Comparison of ENCODE assay signal across 16 cellular contexts in genomic region chr17:76235883-76236282, GRCh38. TPM values are rescaled to one million over a fixed set of nuclear protein-coding genes. Genes with fewer than 3 reads are reported as not detected.
DNase-seq lines count a peak whose midpoint lies in the region; ATAC-seq and TF ChIP-seq lines count a peak whose summit lies in the region.
"Had no signal": no experiment of that assay in that cellular context is flagged by ENCODE, and none has a peak within 500 bp of the region (broad histone marks: within the 10 kb centered on the region; RNA-seq: fewer than 3 reads in every experiment).

No MANE protein-coding gene starts in this region.

- ATAC-seq in activated CD8-positive, alpha-beta memory T cell treated with anti-CD3 and anti-CD28 coated beads, Interleukin-2, amount 10 ng/mL, durations not matched to agents 7 days and 5 days, result no peak
- no peak for ATAC-seq in CD4-positive, CD25-positive, alpha-beta regulatory T cell (ENCODE audit: low read depth in 2 of 2)
- ATAC-seq in naive thymus-derived CD8-positive, alpha-beta T cell, result no peak
- no peak for ATAC-seq in GM18907 (IDR thresholded peaks at IDR 0.05; ENCODE audit: unreplicated experiment)
- ATAC-seq: A549, GM23338, HCT116 had no signal

- H3K27me3 Mint-ChIP-seq in activated CD8-positive, alpha-beta memory T cell treated with anti-CD3 and anti-CD28 coated beads, Interleukin-2, amount 10 ng/mL, durations not matched to agents 7 days and 5 days, result peaks cover under 1% of the 10 kb centered on the region
- H3K27me3 Mint-ChIP-seq in CD4-positive, CD25-positive, alpha-beta regulatory T cell, result peaks cover 9% of the 10 kb centered on the region
- peaks cover 0 to 3% (median 0%) of the 10 kb centered on the region in 5 donors for H3K27me3 Mint-ChIP-seq in naive thymus-derived CD8-positive, alpha-beta T cell

- H3K27ac Mint-ChIP-seq in activated CD8-positive, alpha-beta memory T cell treated with anti-CD3 and anti-CD28 coated beads, Interleukin-2, amount 10 ng/mL, durations not matched to agents 7 days and 5 days, result peak overlapping the region; percentile 62
- peak overlapping the region in 1 of 3 donors; percentile 38 for H3K27ac Mint-ChIP-seq in CD4-positive, CD25-positive, alpha-beta regulatory T cell
- H3K27ac Mint-ChIP-seq in naive thymus-derived CD8-positive, alpha-beta T cell, result peak overlapping the region in 7 of 10 donors; percentile 10 to 85 (median 67)
- H3K27ac Mint-ChIP-seq: GM23338 had no signal

- peaks cover 51% of the 10 kb centered on the region for H3K36me3 Mint-ChIP-seq in activated CD8-positive, alpha-beta memory T cell treated with anti-CD3 and anti-CD28 coated beads, Interleukin-2, amount 10 ng/mL, durations not matched to agents 7 days and 5 days
- H3K36me3 Mint-ChIP-seq in CD4-positive, CD25-positive, alpha-beta regulatory T cell, result peaks cover 3% of the 10 kb centered on the region
- peaks cover 0 to 2% (median 2%) of the 10 kb centered on the region in 3 donors for H3K36me3 Mint-ChIP-seq in naive thymus-derived CD8-positive, alpha-beta T cell

- no peaks in the 10 kb centered on the region for H3K27me3 ChIP-seq in CD4-positive, CD25-positive, alpha-beta regulatory T cell (ENCODE audit: control insufficient read depth, insufficient read depth, low read length)
- H3K27me3 ChIP-seq in WERI-Rb-1 (ENCODE audit: insufficient read depth, low read depth, severe bottlenecking), result no peaks in the 10 kb centered on the region

- CTCF ChIA-PET in activated CD8-positive, alpha-beta memory T cell treated with anti-CD3 and anti-CD28 coated beads, Interleukin-2, amount 10 ng/mL, durations not matched to agents 7 days and 5 days (lab: Charles Lee), result interaction anchor here (0.9 to 5.1 kb wide), 6 partner anchors 9 to 114 kb away, joined by 3 to 24 read pairs (median 4); no protein-coding TSS in a partner anchor
- CTCF ChIA-PET in HEK293 (lab: Yijun Ruan, JAX), result interaction anchor here (1.1 to 1.2 kb wide), 2 partner anchors 44 to 56 kb away, joined by 3 to 5 read pairs; no protein-coding TSS in a partner anchor

- no peak overlapping the region for H3K4me3 ChIP-seq in CD4-positive, CD25-positive, alpha-beta regulatory T cell (ENCODE audit: low read depth, low read length)
- no peak overlapping the region for H3K4me3 ChIP-seq in HEK293 (ENCODE audit: low read depth, low read length)
- no peak overlapping the region for H3K4me3 ChIP-seq in WERI-Rb-1 (ENCODE audit: low read depth, low read length)
- H3K4me3 ChIP-seq: A549, GM23338 had no signal

- H3K27ac ChIP-seq in CD4-positive, CD25-positive, alpha-beta regulatory T cell (ENCODE audit: insufficient read depth, low read length, poor library complexity, severe bottlenecking), result peak overlapping the region; percentile 33
- no peak overlapping the region for H3K27ac ChIP-seq in HEK293 (ENCODE audit: extremely low read depth, low read depth, low read length)
- no peak overlapping the region for H3K27ac ChIP-seq in WERI-Rb-1
- H3K27ac ChIP-seq: 22Rv1, C4-2B had no signal

- TF ChIP-seq CTCF in HEK293 (tag by site-specific recombination; IDR thresholded peaks at IDR 0.05) (no peak), WERI-Rb-1 (IDR thresholded peaks at IDR 0.05; ENCODE audit: low read depth, low read length) (no peak)

- peaks cover 17% of the 10 kb centered on the region for H3K4me1 ChIP-seq in CD4-positive, CD25-positive, alpha-beta regulatory T cell (ENCODE audit: control insufficient read depth, insufficient read depth, low read length, poor library complexity, severe bottlenecking)
- peaks cover 3% of the 10 kb centered on the region; the same call in 1 of the 2 replicates for H3K4me1 ChIP-seq in HEK293 (ENCODE audit: control insufficient read depth, insufficient read depth, low read length)

- no peak for DNase-seq in activated CD8-positive, alpha-beta memory T cell treated with anti-CD3 and anti-CD28 coated beads, Interleukin-2, amount 10 ng/mL, durations not matched to agents 7 days and 5 days
- DNase-seq in activated CD8-positive, alpha-beta memory T cell treated with anti-CD3 and anti-CD28 coated beads for 24 hours, result no peak
- no peak for DNase-seq in CD4-positive, CD25-positive, alpha-beta regulatory T cell
- no peak for DNase-seq in naive thymus-derived CD8-positive, alpha-beta T cell
- DNase-seq in WERI-Rb-1, result no peak
- DNase-seq: AML-193, DMS153, DMS79, GDM1 had no signal

- no peaks in the 10 kb centered on the region for H3K9me3 ChIP-seq in CD4-positive, CD25-positive, alpha-beta regulatory T cell (ENCODE audit: control insufficient read depth in 2 of 2, low read length in 2 of 2)
- H3K9me3 ChIP-seq in HEK293 (ENCODE audit: control insufficient read depth, insufficient read depth, low read depth, low read length) (no peaks in the 10 kb centered on the region), WERI-Rb-1 (ENCODE audit: severe bottlenecking) (peaks cover 4% of the 10 kb centered on the region)
- H3K9me3 ChIP-seq: A549 had no signal

- POLR2A ChIA-PET in HEK293 (lab: Yijun Ruan, JAX), result no interaction called here
- POLR2A ChIA-PET in naive thymus-derived CD8-positive, alpha-beta T cell (lab: Charles Lee), result interaction anchor here (0.7 to 31.3 kb wide), 2 partner anchors 14 to 28 kb away, joined by 5 to 923 read pairs; partner anchors contain the start of gene UBALD2

- no peak overlapping the region for H3K4me3 Mint-ChIP-seq in activated CD8-positive, alpha-beta memory T cell treated with anti-CD3 and anti-CD28 coated beads, Interleukin-2, amount 10 ng/mL, durations not matched to agents 7 days and 5 days
- H3K4me3 Mint-ChIP-seq in CD4-positive, CD25-positive, alpha-beta regulatory T cell, result no peak overlapping the region
- no peak overlapping the region for H3K4me3 Mint-ChIP-seq in naive thymus-derived CD8-positive, alpha-beta T cell
- H3K4me3 Mint-ChIP-seq: GM23338 had no signal

- peaks cover 65% of the 10 kb centered on the region for H3K4me1 Mint-ChIP-seq in activated CD8-positive, alpha-beta memory T cell treated with anti-CD3 and anti-CD28 coated beads, Interleukin-2, amount 10 ng/mL, durations not matched to agents 7 days and 5 days
- peaks cover 24 to 47% (median 31%) of the 10 kb centered on the region in 4 donors for H3K4me1 Mint-ChIP-seq in CD4-positive, CD25-positive, alpha-beta regulatory T cell
- peaks cover 19 to 47% (median 42%) of the 10 kb centered on the region in 4 donors for H3K4me1 Mint-ChIP-seq in naive thymus-derived CD8-positive, alpha-beta T cell

- no peaks in the 10 kb centered on the region for H3K9me3 Mint-ChIP-seq in activated CD8-positive, alpha-beta memory T cell treated with anti-CD3 and anti-CD28 coated beads, Interleukin-2, amount 10 ng/mL, durations not matched to agents 7 days and 5 days (ENCODE audit: low read depth)
- H3K9me3 Mint-ChIP-seq in CD4-positive, CD25-positive, alpha-beta regulatory T cell, result no peaks in the 10 kb centered on the region
- H3K9me3 Mint-ChIP-seq in naive thymus-derived CD8-positive, alpha-beta T cell, result no peaks in the 10 kb centered on the region
- H3K9me3 Mint-ChIP-seq: GM23338 had no signal

- H3K36me3 ChIP-seq in CD4-positive, CD25-positive, alpha-beta regulatory T cell (ENCODE audit: control insufficient read depth, insufficient read depth, low read length), result no peaks in the 10 kb centered on the region
- H3K36me3 ChIP-seq in HEK293 (ENCODE audit: control insufficient read depth in 2 of 2, insufficient read depth in 1 of 2, low read length in 2 of 2), result no peaks in the 10 kb centered on the region
- H3K36me3 ChIP-seq in WERI-Rb-1, result peaks cover 2% of the 10 kb centered on the region

TF ChIP-seq in HEK293, 187 proteins besides CTCF, POLR2A, EP300 and RAD21 (continues in another document):
- TF ChIP-seq, protein P1, sequence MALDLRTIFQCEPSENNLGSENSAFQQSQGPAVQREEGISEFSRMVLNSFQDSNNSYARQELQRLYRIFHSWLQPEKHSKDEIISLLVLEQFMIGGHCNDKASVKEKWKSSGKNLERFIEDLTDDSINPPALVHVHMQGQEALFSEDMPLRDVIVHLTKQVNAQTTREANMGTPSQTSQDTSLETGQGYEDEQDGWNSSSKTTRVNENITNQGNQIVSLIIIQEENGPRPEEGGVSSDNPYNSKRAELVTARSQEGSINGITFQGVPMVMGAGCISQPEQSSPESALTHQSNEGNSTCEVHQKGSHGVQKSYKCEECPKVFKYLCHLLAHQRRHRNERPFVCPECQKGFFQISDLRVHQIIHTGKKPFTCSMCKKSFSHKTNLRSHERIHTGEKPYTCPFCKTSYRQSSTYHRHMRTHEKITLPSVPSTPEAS (tag by site-specific recombination; IDR thresholded peaks at IDR 0.05), result no peak
- TF ChIP-seq, protein P2, sequence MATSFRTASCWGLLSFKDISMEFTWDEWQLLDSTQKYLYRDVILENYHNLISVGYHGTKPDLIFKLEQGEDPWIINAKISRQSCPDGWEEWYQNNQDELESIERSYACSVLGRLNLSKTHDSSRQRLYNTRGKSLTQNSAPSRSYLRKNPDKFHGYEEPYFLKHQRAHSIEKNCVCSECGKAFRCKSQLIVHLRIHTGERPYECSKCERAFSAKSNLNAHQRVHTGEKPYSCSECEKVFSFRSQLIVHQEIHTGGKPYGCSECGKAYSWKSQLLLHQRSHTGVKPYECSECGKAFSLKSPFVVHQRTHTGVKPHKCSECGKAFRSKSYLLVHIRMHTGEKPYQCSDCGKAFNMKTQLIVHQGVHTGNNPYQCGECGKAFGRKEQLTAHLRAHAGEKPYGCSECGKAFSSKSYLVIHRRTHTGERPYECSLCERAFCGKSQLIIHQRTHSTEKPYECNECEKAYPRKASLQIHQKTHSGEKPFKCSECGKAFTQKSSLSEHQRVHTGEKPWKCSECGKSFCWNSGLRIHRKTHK (tag by site-specific recombination; IDR thresholded peaks at IDR 0.05), result no peak
- TF ChIP-seq ZNF335 (tag by site-specific recombination; conservative IDR thresholded peaks at IDR 0.05) (no peak), ZSCAN16 (tag by site-specific recombination; IDR thresholded peaks at IDR 0.05) (no peak), BCL11A (tag by site-specific recombination; IDR thresholded peaks at IDR 0.05; ENCODE audit: low read depth) (no peak), ZNF10 (tag by site-specific recombination; IDR thresholded peaks at IDR 0.05) (0 out of 2 replicates have a peak, but pooled peaks have one; percentile 23), ZXDB (tag by site-specific recombination; IDR thresholded peaks at IDR 0.05) (no peak)

RNA-seq across cellular contexts. Expression of gene RNF157, which starts 4.4 kb away (rescaled TPM):
- 100 to 1,000 TPM in 1 of 2 experiments, 10 to 100 TPM in 1; 73.0 to 148 TPM for total RNA-seq in activated CD8-positive, alpha-beta memory T cell treated with anti-CD3 and anti-CD28 coated beads, Interleukin-2, amount 10 ng/mL, durations not matched to agents 7 days and 5 days
- total RNA-seq in CD4-positive, CD25-positive, alpha-beta regulatory T cell, result 17.7 TPM
- polyA plus RNA-seq in CD4-positive, CD25-positive, alpha-beta regulatory T cell, result 1 to 10 TPM; 3.3 to 5.6 (median 4.3) TPM
- 10 to 100 TPM; 46.1 to 46.4 TPM for total RNA-seq in naive thymus-derived CD8-positive, alpha-beta T cell
- 10 to 100 TPM in 2 of 3 donors, 1 to 10 TPM in 1; 4.9 to 29.4 (median 10.5) TPM for polyA plus RNA-seq in naive thymus-derived CD8-positive, alpha-beta T cell

RNA-seq across cellular contexts. Expression of gene UBALD2, which starts 29.3 kb away (rescaled TPM):
- total RNA-seq in activated CD8-positive, alpha-beta memory T cell treated with anti-CD3 and anti-CD28 coated beads, Interleukin-2, amount 10 ng/mL, durations not matched to agents 7 days and 5 days, result 100 to 1,000 TPM; 260 to 406 TPM
- 247 TPM for total RNA-seq in CD4-positive, CD25-positive, alpha-beta regulatory T cell
- 1 to 10 TPM; 3.9 to 9.2 (median 7.3) TPM for polyA plus RNA-seq in CD4-positive, CD25-positive, alpha-beta regulatory T cell
- 100 to 1,000 TPM; 111 to 122 TPM for total RNA-seq in naive thymus-derived CD8-positive, alpha-beta T cell
- polyA plus RNA-seq in naive thymus-derived CD8-positive, alpha-beta T cell, result 1 to 10 TPM; 6.6 to 9.7 (median 8.2) TPM
